Comparison of ENCODE assay signal across 8 cellular contexts in genomic region chr17:78128616-78129384, GRCh38. TPM values are rescaled to one million over a fixed set of nuclear protein-coding genes. Genes with fewer than 3 reads are reported as not detected.
DNase-seq lines count a peak whose midpoint lies in the region; ATAC-seq, FAIRE-seq and TF ChIP-seq lines count a peak whose summit lies in the region.

Gene TMC6 (minus strand): TSS chr17:78128755. CDS start chr17:78126832, 1,923 bp downstream.

- peak within 1 kb of the TSS; percentile 99 for H3K4me3 Mint-ChIP-seq in activated CD8-positive, alpha-beta T cell treated with anti-CD3 and anti-CD28 coated beads, Interleukin-2, amount 10 ng/mL, durations not matched to agents 7 days and 5 days
- H3K4me3 Mint-ChIP-seq in endothelial cell (ENCODE audit: unreplicated experiment): peak within 1 kb of the TSS; percentile 95
- H3K4me3 Mint-ChIP-seq in mesothelial cell of epicardium: peak within 1 kb of the TSS; percentile 89

- peak; percentile 16 for ATAC-seq in activated CD8-positive, alpha-beta T cell treated with anti-CD3 and anti-CD28 coated beads, Interleukin-2, amount 10 ng/mL, durations not matched to agents 7 days and 5 days
- ATAC-seq in HG03097 (IDR thresholded peaks at IDR 0.05; ENCODE audit: low FRiP score, unreplicated experiment): no peak

- H3K4me2 ChIP-seq in BLaER1 treated with 17β-estradiol and CSF1 and Interleukin-3, amounts not matched to agents 10 nM and 100 nM: peak within 1 kb of the TSS; percentile 94 to 100 (median 99)

- H3K27me3 Mint-ChIP-seq in activated CD8-positive, alpha-beta T cell treated with anti-CD3 and anti-CD28 coated beads, Interleukin-2, amount 10 ng/mL, durations not matched to agents 7 days and 5 days (ENCODE audit: low read depth): no peaks in the 10 kb centered on the region
- H3K27me3 Mint-ChIP-seq in endothelial cell (ENCODE audit: unreplicated experiment) (peaks cover 1% of the 10 kb centered on the region), mesothelial cell of epicardium (ENCODE audit: low read depth) (peaks cover 7% of the 10 kb centered on the region)

- POLR2A ChIA-PET in activated CD8-positive, alpha-beta T cell treated with anti-CD3 and anti-CD28 coated beads, Interleukin-2, amount 10 ng/mL, durations not matched to agents 7 days and 5 days (lab: Charles Lee): interaction anchor here (1.8 to 13.9 kb wide), 5 partner anchors 8 to 18 kb away, joined by 5 to 182 read pairs (median 36); no protein-coding TSS in a partner anchor

- peak within 1 kb of the TSS; percentile 84 to 95 (median 91) for H3K9ac ChIP-seq in BLaER1 treated with 17β-estradiol and CSF1 and Interleukin-3, amounts not matched to agents 10 nM and 100 nM
- peak within 1 kb of the TSS; percentile 38 to 51 for H3K9ac ChIP-seq in stomach smooth muscle (ENCODE audit: low read length in 2 of 2)

- H3K27me3 ChIP-seq in BLaER1 treated with 17β-estradiol and CSF1 and Interleukin-3, amounts not matched to agents 10 nM and 100 nM: no peaks in the 10 kb centered on the region
- H3K27me3 ChIP-seq in stomach smooth muscle (ENCODE audit: control insufficient read depth in 1 of 2, insufficient read depth in 2 of 2, low read length in 2 of 2): peaks cover 15 to 37% of the 10 kb centered on the region in 2 donors

- peaks cover 52% of the 10 kb centered on the region for H3K4me1 Mint-ChIP-seq in activated CD8-positive, alpha-beta T cell treated with anti-CD3 and anti-CD28 coated beads, Interleukin-2, amount 10 ng/mL, durations not matched to agents 7 days and 5 days (ENCODE audit: low read depth)
- H3K4me1 Mint-ChIP-seq in endothelial cell (ENCODE audit: unreplicated experiment) (peaks cover 37% of the 10 kb centered on the region), mesothelial cell of epicardium (peaks cover 27% of the 10 kb centered on the region)

- peaks cover 74 to 93% (median 85%) of the 10 kb centered on the region in 10 experiments for H3K4me1 ChIP-seq in BLaER1 treated with 17β-estradiol and CSF1 and Interleukin-3, amounts not matched to agents 10 nM and 100 nM
- peaks cover 26% of the 10 kb centered on the region for H3K4me1 ChIP-seq in stomach smooth muscle (ENCODE audit: control insufficient read depth, insufficient read depth, low read length)

- H4K20me1 ChIP-seq in BLaER1 treated with 17β-estradiol and CSF1 and Interleukin-3, amounts not matched to agents 10 nM and 100 nM: peaks cover 6 to 54% (median 23%) of the 10 kb centered on the region in 11 experiments; a peak in 17 of 22 replicates

- DNase-seq in H54 (ENCODE audit: insufficient read length, low spot score) (peak; percentile 78), NCI-H69 (lab: John Stamatoyannopoulos, UW) (peak; percentile 88), endothelial cell (ENCODE audit: low spot score) (peak; percentile 63), mesothelial cell of epicardium (ENCODE audit: low spot score in 2 of 2, unreplicated experiment in 2 of 2) (no peak)
- peak; percentile 81 for DNase-seq in activated CD8-positive, alpha-beta T cell treated with anti-CD3 and anti-CD28 coated beads, Interleukin-2, amount 10 ng/mL, durations not matched to agents 7 days and 5 days

- no peak for FAIRE-seq in H54 (lab: Jason Lieb, UNC)

- TF ChIP-seq CTCF in endothelial cell (IDR thresholded peaks at IDR 0.05; ENCODE audit: unreplicated experiment) (no peak), mesothelial cell of epicardium (IDR thresholded peaks at IDR 0.05; ENCODE audit: unreplicated experiment) (no peak)

- H3K4me3 ChIP-seq in BLaER1 treated with 17β-estradiol and CSF1 and Interleukin-3, amounts not matched to agents 10 nM and 100 nM: peak within 1 kb of the TSS; percentile 70 to 94 (median 88)
- H3K4me3 ChIP-seq in stomach smooth muscle (ENCODE audit: low read length in 2 of 2): peak within 1 kb of the TSS; percentile 59 to 72

- TF ChIP-seq POLR2A in H54 (IDR thresholded peaks at IDR 0.05; ENCODE audit: low read depth, low read length): no peak

- peaks cover 4 to 41% (median 18%) of the 10 kb centered on the region in 11 experiments; a peak in 21 of 22 replicates for H3K36me3 ChIP-seq in BLaER1 treated with 17β-estradiol and CSF1 and Interleukin-3, amounts not matched to agents 10 nM and 100 nM
- no peaks in the 10 kb centered on the region for H3K36me3 ChIP-seq in stomach smooth muscle (ENCODE audit: control insufficient read depth in 2 of 2, insufficient read depth in 2 of 2, low read length in 2 of 2)

- peak within 1 kb of the TSS; percentile 99 for H3K27ac Mint-ChIP-seq in activated CD8-positive, alpha-beta T cell treated with anti-CD3 and anti-CD28 coated beads, Interleukin-2, amount 10 ng/mL, durations not matched to agents 7 days and 5 days
- peak within 1 kb of the TSS; percentile 68 for H3K27ac Mint-ChIP-seq in endothelial cell (ENCODE audit: unreplicated experiment)
- H3K27ac Mint-ChIP-seq in mesothelial cell of epicardium: peak within 1 kb of the TSS; percentile 94

- peak within 1 kb of the TSS; percentile 85 to 95 (median 89) for H3K27ac ChIP-seq in BLaER1 treated with 17β-estradiol and CSF1 and Interleukin-3, amounts not matched to agents 10 nM and 100 nM
- H3K27ac ChIP-seq in stomach smooth muscle (ENCODE audit: low read length): peak within 1 kb of the TSS; percentile 49

- peaks cover 62% of the 10 kb centered on the region for H3K36me3 Mint-ChIP-seq in activated CD8-positive, alpha-beta T cell treated with anti-CD3 and anti-CD28 coated beads, Interleukin-2, amount 10 ng/mL, durations not matched to agents 7 days and 5 days (ENCODE audit: low read depth)
- peaks cover 3% of the 10 kb centered on the region for H3K36me3 Mint-ChIP-seq in endothelial cell (ENCODE audit: low read depth, unreplicated experiment)
- no peaks in the 10 kb centered on the region for H3K36me3 Mint-ChIP-seq in mesothelial cell of epicardium

- CTCF ChIA-PET in activated CD8-positive, alpha-beta T cell treated with anti-CD3 and anti-CD28 coated beads, Interleukin-2, amount 10 ng/mL, durations not matched to agents 7 days and 5 days (lab: Charles Lee): interaction anchor here (6.0 to 11.1 kb wide), 2 partner anchors 7 to 46 kb away, joined by 31 to 133 read pairs; no protein-coding TSS in a partner anchor

- no peaks in the 10 kb centered on the region for H3K9me3 ChIP-seq in BLaER1 treated with 17β-estradiol and CSF1 and Interleukin-3, amounts not matched to agents 10 nM and 100 nM (replicated peaks in 1 of 11)
- no peaks in the 10 kb centered on the region for H3K9me3 ChIP-seq in stomach smooth muscle (ENCODE audit: control insufficient read depth in 2 of 2, low read length in 2 of 2)

- no peaks in the 10 kb centered on the region for H3K9me3 Mint-ChIP-seq in activated CD8-positive, alpha-beta T cell treated with anti-CD3 and anti-CD28 coated beads, Interleukin-2, amount 10 ng/mL, durations not matched to agents 7 days and 5 days (ENCODE audit: insufficient read depth)
- H3K9me3 Mint-ChIP-seq in endothelial cell (ENCODE audit: unreplicated experiment): no peaks in the 10 kb centered on the region
- no peaks in the 10 kb centered on the region for H3K9me3 Mint-ChIP-seq in mesothelial cell of epicardium

RNA-seq across cellular contexts. Expression of gene TMC6, which starts in this region (rescaled TPM):
- 100 to 1,000 TPM; 407 to 476 TPM for total RNA-seq in activated CD8-positive, alpha-beta T cell treated with anti-CD3 and anti-CD28 coated beads, Interleukin-2, amount 10 ng/mL, durations not matched to agents 7 days and 5 days
- total RNA-seq in endothelial cell (ENCODE audit: unreplicated experiment) (292 TPM), mesothelial cell of epicardium (85.5 to 96.8 TPM (median 86.4 TPM) in 3 replicates)

Comparison
In these comparisons a context has a peak if more than half of its experiments do, and no peak if none do; other contexts are left out.
1. DNase-seq: peak in H54 (single experiment), NCI-H69 (single experiment), activated CD8-positive, alpha-beta T cell treated with anti-CD3 and anti-CD28 coated beads, Interleukin-2, amount 10 ng/mL, durations not matched to agents 7 days and 5 days (single experiment) and endothelial cell (single experiment); none in mesothelial cell of epicardium (0 of 2).
2. Peak in every context shown above with its lines, with median percentiles within 50 percentile points of each other: H3K27ac Mint-ChIP-seq and H3K4me3 Mint-ChIP-seq.